8 cellular contexts compared by ENCODE assay signal in the genomic region with DNA sequence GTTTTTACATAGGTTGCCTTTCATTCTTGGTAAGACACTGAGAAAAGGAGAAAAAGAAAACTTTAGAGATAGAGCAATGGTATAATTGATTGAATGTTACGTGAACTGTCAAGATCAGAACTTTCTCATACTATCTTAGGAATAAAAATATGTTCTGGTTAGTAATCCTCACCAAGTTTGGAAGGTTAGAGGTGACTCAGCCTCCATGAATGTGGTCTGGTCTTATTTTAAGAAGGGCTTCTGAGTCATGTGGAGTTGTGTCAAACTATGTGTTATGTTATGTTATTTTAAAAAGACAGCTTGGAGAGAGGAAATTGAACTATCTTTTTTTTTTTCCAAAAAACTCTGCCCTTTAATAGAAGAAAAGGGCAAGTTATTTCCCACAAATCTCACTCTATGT.
DNase-seq lines count a peak whose midpoint lies in the region; ATAC-seq, FAIRE-seq and TF ChIP-seq lines count a peak whose summit lies in the region.
"Had no signal": no experiment of that assay in that cellular context is flagged by ENCODE, and none has a peak within 500 bp of the region (broad histone marks: within the 10 kb centered on the region; RNA-seq: fewer than 3 reads in every experiment).

No MANE protein-coding gene starts in this region.

- TF ChIP-seq CTCF in activated CD8-positive, alpha-beta T cell treated with anti-CD3 and anti-CD28 coated beads for 36 hours (IDR thresholded peaks at IDR 0.05), result no peak

- H3K36me3 Mint-ChIP-seq in activated CD8-positive, alpha-beta T cell treated with anti-CD3 and anti-CD28 coated beads for 36 hours (ENCODE audit: low read depth), result no peaks in the 10 kb centered on the region

- H3K4me1 Mint-ChIP-seq in activated CD8-positive, alpha-beta T cell treated with anti-CD3 and anti-CD28 coated beads for 36 hours (ENCODE audit: low read depth), result peaks cover 43% of the 10 kb centered on the region
- peaks cover 40% of the 10 kb centered on the region for H3K4me1 Mint-ChIP-seq in stimulated activated naive CD8-positive, alpha-beta T cell treated with anti-CD3 and anti-CD28 coated beads, Interleukin-15, amount 100 ng/mL, for 72 hours

- peak; percentile 83 for ATAC-seq in activated CD8-positive, alpha-beta T cell treated with anti-CD3 and anti-CD28 coated beads for 36 hours
- peak; percentile 66 for ATAC-seq in Right ventricle myocardium superior (ENCODE audit: poor library complexity)
- ATAC-seq in stimulated activated naive CD8-positive, alpha-beta T cell treated with anti-CD3 and anti-CD28 coated beads, Interleukin-15, amount 100 ng/mL, for 72 hours, result peak; percentile 85

- H3K4me3 Mint-ChIP-seq in activated CD8-positive, alpha-beta T cell treated with anti-CD3 and anti-CD28 coated beads for 36 hours, result no peak overlapping the region
- no peak overlapping the region for H3K4me3 Mint-ChIP-seq in stimulated activated naive CD8-positive, alpha-beta T cell treated with anti-CD3 and anti-CD28 coated beads, Interleukin-15, amount 100 ng/mL, for 72 hours

- DNase-seq in HTR-8/SVneo (ENCODE audit: insufficient read length, low spot score) (peak; percentile 45), Right ventricle myocardium superior (no peak), NCI-H345 (lab: John Stamatoyannopoulos, UW) (no peak), GM19239 (ENCODE audit: insufficient read length, low spot score) (no peak), frontal cortex (ENCODE audit: low spot score in 2 of 2) (no peak)
- DNase-seq in activated CD8-positive, alpha-beta T cell treated with anti-CD3 and anti-CD28 coated beads for 36 hours, result peak; percentile 47
- no peak for DNase-seq in stimulated activated naive CD8-positive, alpha-beta T cell treated with anti-CD3 and anti-CD28 coated beads, Interleukin-15, amount 100 ng/mL, for 72 hours
- DNase-seq: SIG-M5 had no signal

- FAIRE-seq in HTR-8/SVneo (lab: Jason Lieb, UNC), result peak; percentile 13
- no peak for FAIRE-seq in GM19239 (lab: Jason Lieb, UNC)
- no peak for FAIRE-seq in frontal cortex (lab: Jason Lieb, UNC)

- H3K9me3 Mint-ChIP-seq in activated CD8-positive, alpha-beta T cell treated with anti-CD3 and anti-CD28 coated beads for 36 hours, result no peaks in the 10 kb centered on the region
- peaks cover 0 to 4% of the 10 kb centered on the region in 2 donors for H3K9me3 Mint-ChIP-seq in stimulated activated naive CD8-positive, alpha-beta T cell treated with anti-CD3 and anti-CD28 coated beads, Interleukin-15, amount 100 ng/mL, for 72 hours

- no peaks in the 10 kb centered on the region for H3K27me3 Mint-ChIP-seq in activated CD8-positive, alpha-beta T cell treated with anti-CD3 and anti-CD28 coated beads for 36 hours
- peaks cover 8% of the 10 kb centered on the region for H3K27me3 Mint-ChIP-seq in stimulated activated naive CD8-positive, alpha-beta T cell treated with anti-CD3 and anti-CD28 coated beads, Interleukin-15, amount 100 ng/mL, for 72 hours

- no peak overlapping the region for H3K27ac Mint-ChIP-seq in activated CD8-positive, alpha-beta T cell treated with anti-CD3 and anti-CD28 coated beads for 36 hours
- H3K27ac Mint-ChIP-seq in stimulated activated naive CD8-positive, alpha-beta T cell treated with anti-CD3 and anti-CD28 coated beads, Interleukin-15, amount 100 ng/mL, for 72 hours, result peak overlapping the region in 1 of 2 donors; percentile 13

- intact Hi-C loops in activated CD8-positive, alpha-beta T cell treated with anti-CD3 and anti-CD28 coated beads for 36 hours (cut with micrococcal nuclease), result no loop called here
- intact Hi-C loops in Right ventricle myocardium superior (cut with DNase I), result no loop called here

- CTCF ChIA-PET in activated CD8-positive, alpha-beta T cell treated with anti-CD3 and anti-CD28 coated beads for 36 hours (lab: Charles Lee), result interaction anchor here (0.5 kb wide), 1 partner anchor 296 kb away, joined by 3 read pairs; no protein-coding TSS in a partner anchor

- POLR2A ChIA-PET in activated CD8-positive, alpha-beta T cell treated with anti-CD3 and anti-CD28 coated beads for 36 hours (lab: Charles Lee), result no interaction called here

Comparison
In these comparisons a context has a peak if more than half of its experiments do, and no peak if none do; other contexts are left out.
1. DNase-seq: peak in HTR-8/SVneo (single experiment) and activated CD8-positive, alpha-beta T cell treated with anti-CD3 and anti-CD28 coated beads for 36 hours (single experiment); none in Right ventricle myocardium superior (single experiment), stimulated activated naive CD8-positive, alpha-beta T cell treated with anti-CD3 and anti-CD28 coated beads, Interleukin-15, amount 100 ng/mL, for 72 hours (0 of 2), NCI-H345 (single experiment), GM19239 (single experiment) and frontal cortex (0 of 2).
2. Peak in every context shown above with its lines, with median percentiles within 50 percentile points of each other: ATAC-seq.